ENCODE assay signal across 22 cellular contexts in the genomic region with DNA sequence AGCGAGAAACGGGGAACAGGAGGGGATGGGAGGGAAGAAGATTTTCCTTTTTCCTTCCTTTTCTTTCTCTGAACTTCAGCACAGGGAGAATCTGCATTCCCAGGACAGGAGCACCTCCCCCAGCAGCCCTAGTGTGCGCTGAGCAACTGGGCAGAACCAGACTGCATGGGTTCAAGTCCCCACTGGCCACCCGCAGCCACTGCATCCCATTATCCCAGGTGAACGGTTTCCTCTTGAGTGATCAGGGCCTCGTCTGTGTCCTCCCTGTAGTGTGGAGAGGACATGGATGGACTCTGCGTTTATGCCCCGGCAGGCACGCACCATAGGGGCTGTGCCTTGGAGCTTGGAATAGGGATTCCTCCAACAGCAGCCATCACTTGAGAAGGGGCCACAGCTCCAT. TPM values are rescaled to one million over a fixed set of nuclear protein-coding genes. Genes with fewer than 3 reads are reported as not detected.
DNase-seq lines count a peak whose midpoint lies in the region; ATAC-seq, FAIRE-seq and TF ChIP-seq lines count a peak whose summit lies in the region.
"Had no signal": no experiment of that assay in that cellular context is flagged by ENCODE, and none has a peak within 500 bp of the region (broad histone marks: within the 10 kb centered on the region; RNA-seq: fewer than 3 reads in every experiment).

No MANE protein-coding gene starts in this region.

- no peak overlapping the region for H3K4me2 ChIP-seq in GM23248 (ENCODE audit: unreplicated experiment)

- H3K4me3 Mint-ChIP-seq in chondrocyte (ENCODE audit: unreplicated experiment): no peak overlapping the region
- no peak overlapping the region for H3K4me3 Mint-ChIP-seq in mesothelial cell of epicardium
- H3K4me3 Mint-ChIP-seq: activated CD4-positive, alpha-beta memory T cell treated with anti-CD3 and anti-CD28 coated beads, Interleukin-2, amount 10 ng/mL, durations not matched to agents 7 days and 5 days; activated naive CD8-positive, alpha-beta T cell treated with anti-CD3 and anti-CD28 coated beads, Interleukin-2, amount 50 U/mL, for 24 hours; activated T-cell treated with anti-CD3 and anti-CD28 coated beads, Interleukin-2, amount 50 U/mL, for 72 hours had no signal

- no peaks in the 10 kb centered on the region for H3K9me2 ChIP-seq in GM23248 (ENCODE audit: insufficient read depth)

- 72 to 73% methylated on average over 9 of the region's 9 CpGs for WGBS in GM23248 (ENCODE audit: low coverage in 1 of 2, low lambda C conversion rate in 2 of 2, missing lambda C conversion rate in 2 of 2), 2 experiments
- 66 to 81% methylated on average over 9 of the region's 9 CpGs for WGBS in pancreas, 2 donors

- TF ChIP-seq CTCF in chondrocyte (IDR thresholded peaks at IDR 0.05): no peak
- no peak for TF ChIP-seq CTCF in mesothelial cell of epicardium (IDR thresholded peaks at IDR 0.05; ENCODE audit: unreplicated experiment)
- TF ChIP-seq CTCF in pancreas (IDR thresholded peaks at IDR 0.05): no peak

- FAIRE-seq in pancreas (lab: Jason Lieb, UNC): no peak
- FAIRE-seq: endothelial cell of umbilical vein, GM12878 had no signal

- peaks cover 16% of the 10 kb centered on the region for H3K4me1 ChIP-seq in GM23248 (ENCODE audit: insufficient read depth)
- H3K4me1 ChIP-seq in subcutaneous abdominal adipose tissue (ENCODE audit: control insufficient read depth in 5 of 5, insufficient read depth in 5 of 5, low read length in 5 of 5): peaks cover 2 to 36% (median 28%) of the 10 kb centered on the region in 5 donors
- peaks cover 0 to 8% (median 0%) of the 10 kb centered on the region in 3 donors for H3K4me1 ChIP-seq in pancreas
- H3K4me1 ChIP-seq: HAP-1 had no signal

- H3K36me3 Mint-ChIP-seq in chondrocyte (ENCODE audit: low read depth): no peaks in the 10 kb centered on the region
- no peaks in the 10 kb centered on the region for H3K36me3 Mint-ChIP-seq in mesothelial cell of epicardium
- no peaks in the 10 kb centered on the region for H3K36me3 Mint-ChIP-seq in activated naive CD4-positive, alpha-beta T cell treated with anti-CD3 and anti-CD28 coated beads, Interleukin-2, amount 50 U/mL, for 72 hours

- intact Hi-C loops in pancreas (cut with DNase I): loop anchor here in 2 of 3 donors (10.0 kb wide), 1 partner anchor 521 kb away; no protein-coding TSS in a partner anchor

- H3K27ac Mint-ChIP-seq in chondrocyte (ENCODE audit: unreplicated experiment) (no peak overlapping the region), mesothelial cell of epicardium (peak overlapping the region; percentile 95)
- no peak overlapping the region for H3K27ac Mint-ChIP-seq in activated naive CD4-positive, alpha-beta T cell treated with anti-CD3 and anti-CD28 coated beads, Interleukin-2, amount 50 U/mL, for 72 hours
- H3K27ac Mint-ChIP-seq: activated CD4-positive, alpha-beta memory T cell treated with anti-CD3 and anti-CD28 coated beads, Interleukin-2, amount 10 ng/mL, durations not matched to agents 7 days and 5 days; activated naive CD8-positive, alpha-beta T cell treated with anti-CD3 and anti-CD28 coated beads, Interleukin-2, amount 50 U/mL, for 24 hours; activated T-cell treated with anti-CD3 and anti-CD28 coated beads, Interleukin-2, amount 50 U/mL, for 72 hours had no signal

- H3K27ac ChIP-seq in GM23248 (no peak overlapping the region), subcutaneous abdominal adipose tissue (ENCODE audit: low read depth, low read length) (peak overlapping the region; percentile 55), pancreas (no peak overlapping the region)

- H3K9me3 ChIP-seq in GM23248 (ENCODE audit: low read depth) (no peaks in the 10 kb centered on the region), subcutaneous abdominal adipose tissue (ENCODE audit: control insufficient read depth in 5 of 5, low read length in 5 of 5) (no peaks in the 10 kb centered on the region), pancreas (no peaks in the 10 kb centered on the region)
- H3K9me3 ChIP-seq: HAP-1, MG63 had no signal

- DNase-seq in GM23248: no peak
- DNase-seq in chondrocyte (ENCODE audit: low spot score): peak; percentile 53
- no peak for DNase-seq in mesothelial cell of epicardium (ENCODE audit: low spot score in 2 of 2, unreplicated experiment in 2 of 2)
- DNase-seq in NCI-H1436 treated with DMSO at 0.1 percent for 48 hours (lab: John Stamatoyannopoulos, UW): no peak
- no peak for DNase-seq in pancreas
- no peak for DNase-seq in epidermal melanocyte (ENCODE audit: insufficient read length, low spot score)
- no peak for DNase-seq in activated naive CD4-positive, alpha-beta T cell treated with anti-CD3 and anti-CD28 coated beads, Interleukin-2, amount 50 U/mL, for 72 hours (ENCODE audit: low spot score in 2 of 2)
- DNase-seq: activated CD4-positive, alpha-beta memory T cell treated with anti-CD3 and anti-CD28 coated beads, Interleukin-2, amount 10 ng/mL, durations not matched to agents 7 days and 5 days; activated naive CD8-positive, alpha-beta T cell treated with anti-CD3 and anti-CD28 coated beads, Interleukin-2, amount 50 U/mL, for 24 hours; activated T-cell treated with anti-CD3 and anti-CD28 coated beads, Interleukin-2, amount 50 U/mL, for 72 hours; COR-L47; NCI-H1694 treated with DMSO at 0.1 percent for 48 hours; NCI-H524 treated with DMSO at 0.1 percent for 48 hours; PC-3 had no signal

- peak overlapping the region; percentile 89 for H2AFZ ChIP-seq in GM23248

- in situ Hi-C loops in GM23248 (cut with MboI): no loop called here

- ATAC-seq in pancreas: no peak
- no peak for ATAC-seq in activated naive CD4-positive, alpha-beta T cell treated with anti-CD3 and anti-CD28 coated beads, Interleukin-2, amount 50 U/mL, for 72 hours
- ATAC-seq: activated naive CD8-positive, alpha-beta T cell treated with anti-CD3 and anti-CD28 coated beads, Interleukin-2, amount 50 U/mL, for 24 hours; activated T-cell treated with anti-CD3 and anti-CD28 coated beads, Interleukin-2, amount 50 U/mL, for 72 hours; GM12878; PC-3 had no signal

- H3K9me3 Mint-ChIP-seq in chondrocyte (ENCODE audit: low read depth): no peaks in the 10 kb centered on the region
- no peaks in the 10 kb centered on the region for H3K9me3 Mint-ChIP-seq in mesothelial cell of epicardium
- H3K9me3 Mint-ChIP-seq in activated naive CD4-positive, alpha-beta T cell treated with anti-CD3 and anti-CD28 coated beads, Interleukin-2, amount 50 U/mL, for 72 hours: no peaks in the 10 kb centered on the region
- H3K9me3 Mint-ChIP-seq: activated CD4-positive, alpha-beta memory T cell treated with anti-CD3 and anti-CD28 coated beads, Interleukin-2, amount 10 ng/mL, durations not matched to agents 7 days and 5 days; activated naive CD8-positive, alpha-beta T cell treated with anti-CD3 and anti-CD28 coated beads, Interleukin-2, amount 50 U/mL, for 24 hours; activated T-cell treated with anti-CD3 and anti-CD28 coated beads, Interleukin-2, amount 50 U/mL, for 72 hours had no signal

- peaks cover 30% of the 10 kb centered on the region for H3K4me1 Mint-ChIP-seq in chondrocyte (ENCODE audit: low read depth)
- peaks cover 34% of the 10 kb centered on the region for H3K4me1 Mint-ChIP-seq in mesothelial cell of epicardium

- no peak overlapping the region for H3K4me3 ChIP-seq in GM23248
- H3K4me3 ChIP-seq in subcutaneous abdominal adipose tissue (ENCODE audit: low read depth in 1 of 5, low read length in 5 of 5): peak overlapping the region in 2 of 5 donors; percentile 17 to 55
- no peak overlapping the region for H3K4me3 ChIP-seq in pancreas
- H3K4me3 ChIP-seq: GM12878, HAP-1 had no signal

- H3K36me3 ChIP-seq in GM23248 (ENCODE audit: low read depth): no peaks in the 10 kb centered on the region
- no peaks in the 10 kb centered on the region for H3K36me3 ChIP-seq in subcutaneous abdominal adipose tissue (ENCODE audit: control insufficient read depth in 5 of 5, insufficient read depth in 5 of 5, low read length in 5 of 5)
- no peaks in the 10 kb centered on the region for H3K36me3 ChIP-seq in pancreas
- H3K36me3 ChIP-seq: HAP-1, MG63 had no signal

- peak overlapping the region; percentile 71 for H3K9ac ChIP-seq in GM23248
- peak overlapping the region in 1 of 5 donors; percentile 18 for H3K9ac ChIP-seq in subcutaneous abdominal adipose tissue (ENCODE audit: low read length in 5 of 5)

- H3K27me3 Mint-ChIP-seq in chondrocyte (ENCODE audit: low read depth): no peaks in the 10 kb centered on the region
- H3K27me3 Mint-ChIP-seq in mesothelial cell of epicardium (ENCODE audit: low read depth): peaks cover 8% of the 10 kb centered on the region

- H3K27me3 ChIP-seq in GM23248 (replicated peaks; ENCODE audit: insufficient read depth) (no peaks in the 10 kb centered on the region), subcutaneous abdominal adipose tissue (ENCODE audit: control insufficient read depth in 5 of 5, insufficient read depth in 4 of 5, low read length in 5 of 5) (peaks cover 5 to 13% (median 5%) of the 10 kb centered on the region in 5 donors), pancreas (no peaks in the 10 kb centered on the region)
- H3K27me3 ChIP-seq: MG63 had no signal

- no peaks in the 10 kb centered on the region for H3K79me2 ChIP-seq in GM23248 (ENCODE audit: insufficient read depth)

- H4K20me1 ChIP-seq in GM23248 (ENCODE audit: insufficient read depth): no peaks in the 10 kb centered on the region

- H3F3A ChIP-seq in GM23248 (ENCODE audit: insufficient read depth): peaks cover 3% of the 10 kb centered on the region; the same call in 1 of the 2 replicates

RNA-seq across cellular contexts. Expression of a gene that starts 53.0 kb away (rescaled TPM):
- total RNA-seq in GM23248 (2014; rRNA removed; shearing (Covaris generic)): not detected in 2 replicates
- polyA plus RNA-seq in GM23248 (2016; fragmentation: Nextera tagmentation; extraction: Ambion mirVana): not detected in 2 replicates
- total RNA-seq in chondrocyte: not detected in 3 replicates
- not detected in 3 replicates for total RNA-seq in mesothelial cell of epicardium
- total RNA-seq in pancreas: not detected
- polyA plus RNA-seq in pancreas: not detected
- total RNA-seq in activated naive CD4-positive, alpha-beta T cell treated with anti-CD3 and anti-CD28 coated beads, Interleukin-2, amount 50 U/mL, for 72 hours: not detected
- total RNA-seq: activated CD4-positive, alpha-beta memory T cell treated with anti-CD3 and anti-CD28 coated beads, Interleukin-2, amount 10 ng/mL, durations not matched to agents 7 days and 5 days; activated T-cell treated with anti-CD3 and anti-CD28 coated beads, Interleukin-2, amount 50 U/mL, for 72 hours; cerebellum; endothelial cell of umbilical vein; GM12878; mucosa of gallbladder; PC-3; posterior vena cava had no signal
- polyA plus RNA-seq: endothelial cell of umbilical vein, GM12878 had no signal
